In genomic region chr4:80307183-80307735, GRCh38 we compare ENCODE assay signal across 9 cellular contexts. TPM values are rescaled to one million over a fixed set of nuclear protein-coding genes. Genes with fewer than 3 reads are reported as not detected.
A peak's percentile ranks its signal among the peaks of the same experiment; 100 is the strongest.
DNase-seq lines count a peak whose midpoint lies in the region; ATAC-seq, FAIRE-seq and TF ChIP-seq lines count a peak whose summit lies in the region.
"Had no signal": no experiment of that assay in that cellular context is flagged by ENCODE, and none has a peak within 500 bp of the region (broad histone marks: within the 10 kb centered on the region; RNA-seq: fewer than 3 reads in every experiment).

No MANE protein-coding gene starts in this region.

- TF ChIP-seq CTCF in psoas muscle (IDR thresholded peaks at IDR 0.05): no peak

- WGBS in psoas muscle, 3 donors: 19 to 26% (median 24%) methylated on average over 1 of the region's 1 CpG

- DNase-seq in AG20443 (ENCODE audit: low spot score) (peak; percentile 31), NCI-H1048 (lab: John Stamatoyannopoulos, UW) (peak; percentile 84), RCC 7860 (ENCODE audit: low spot score) (peak; percentile 51), iPS-NIHi11 (ENCODE audit: low spot score) (peak; percentile 17), GM19239 (ENCODE audit: insufficient read length, low spot score) (no peak), caudate nucleus (lab: John Stamatoyannopoulos, UW) (no peak), psoas muscle (no peak)

- no peaks in the 10 kb centered on the region for H3K4me1 ChIP-seq in psoas muscle

- no peaks in the 10 kb centered on the region for H3K9me3 ChIP-seq in psoas muscle

- peak; percentile 22 for FAIRE-seq in RCC 7860 (lab: Jason Lieb, UNC)
- FAIRE-seq in GM19239 (lab: Jason Lieb, UNC): no peak
- FAIRE-seq: colon had no signal

- intact Hi-C loops in psoas muscle (cut with DNase I): no loop called here

- H3K36me3 ChIP-seq in psoas muscle (ENCODE audit: insufficient read depth in 1 of 2, low read depth in 1 of 2): no peaks in the 10 kb centered on the region

- H3K27me3 ChIP-seq in psoas muscle (ENCODE audit: insufficient read depth in 3 of 3, low read length in 2 of 3): peaks cover 0 to 7% (median 4%) of the 10 kb centered on the region in 3 donors

- H3K27ac ChIP-seq in caudate nucleus (ENCODE audit: low read depth, low read length) (no peak overlapping the region), psoas muscle (no peak overlapping the region)

- ATAC-seq in HG03432 (IDR thresholded peaks at IDR 0.05; ENCODE audit: unreplicated experiment): no peak
- no peak for ATAC-seq in psoas muscle

- H3K4me3 ChIP-seq in psoas muscle: no peak overlapping the region

RNA-seq across cellular contexts. Expression of gene CFAP299, which starts 28.3 kb away (rescaled TPM):
- total RNA-seq in psoas muscle: not detected
- not detected for polyA plus RNA-seq in psoas muscle

RNA-seq across cellular contexts. Expression of gene FGF5, which starts 40.8 kb away (rescaled TPM):
- under 1 TPM in 3 of 4 donors, not detected in 1; 0.05 to 0.85 (median 0.24) TPM for total RNA-seq in psoas muscle
- not detected for polyA plus RNA-seq in psoas muscle

Comparison
In these comparisons a context has a peak if more than half of its experiments do, and no peak if none do; other contexts are left out.
1. DNase-seq: peak in AG20443 (single experiment), NCI-H1048 (single experiment), RCC 7860 (single experiment) and iPS-NIHi11 (single experiment); none in GM19239 (single experiment), caudate nucleus (0 of 61) and psoas muscle (0 of 2).